1 cellular context compared by ENCODE assay signal in the genomic region with DNA sequence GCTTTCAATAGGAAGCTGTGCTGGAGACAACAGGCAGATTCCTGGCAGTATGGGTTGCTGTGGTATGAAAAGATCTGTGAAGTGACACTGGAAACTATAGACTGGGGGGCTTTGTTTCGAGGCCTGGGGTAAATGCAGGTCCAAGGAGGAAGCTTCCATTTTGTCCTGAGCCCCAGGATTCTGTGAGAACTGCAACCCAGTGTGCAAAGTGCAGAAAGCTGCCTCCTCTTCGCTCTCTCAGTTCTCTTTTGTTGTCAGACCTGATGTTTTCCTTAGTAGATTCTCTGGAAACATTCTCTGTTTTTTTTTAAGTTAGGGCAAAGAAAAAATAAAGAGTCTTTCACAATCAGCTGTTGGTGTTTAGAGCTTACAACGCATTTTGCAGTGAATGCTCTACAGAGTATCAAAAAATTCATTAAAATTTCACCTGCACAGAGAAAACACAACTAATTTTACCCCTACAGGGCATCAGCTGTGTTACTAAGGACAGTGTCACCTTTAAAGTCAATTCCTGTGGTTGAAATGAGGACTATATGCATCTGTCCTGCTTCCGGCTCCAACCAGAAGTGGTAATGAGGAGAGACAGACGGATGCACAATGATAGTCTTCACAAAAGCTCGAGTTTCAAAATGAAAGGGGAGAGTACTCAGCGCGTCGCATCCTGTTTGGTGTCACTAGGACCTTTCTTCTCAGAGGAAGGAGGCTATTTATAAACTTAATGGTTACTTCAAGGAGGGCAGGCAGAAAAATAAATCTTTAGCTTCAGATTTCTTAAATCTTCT.
TF ChIP-seq lines count a peak whose summit lies in the region.

No MANE protein-coding gene starts in this region.

TF ChIP-seq in GM12878, 131 proteins besides CTCF, POLR2A, EP300 and RAD21 (continued from another document):
- TF ChIP-seq, protein P1, sequence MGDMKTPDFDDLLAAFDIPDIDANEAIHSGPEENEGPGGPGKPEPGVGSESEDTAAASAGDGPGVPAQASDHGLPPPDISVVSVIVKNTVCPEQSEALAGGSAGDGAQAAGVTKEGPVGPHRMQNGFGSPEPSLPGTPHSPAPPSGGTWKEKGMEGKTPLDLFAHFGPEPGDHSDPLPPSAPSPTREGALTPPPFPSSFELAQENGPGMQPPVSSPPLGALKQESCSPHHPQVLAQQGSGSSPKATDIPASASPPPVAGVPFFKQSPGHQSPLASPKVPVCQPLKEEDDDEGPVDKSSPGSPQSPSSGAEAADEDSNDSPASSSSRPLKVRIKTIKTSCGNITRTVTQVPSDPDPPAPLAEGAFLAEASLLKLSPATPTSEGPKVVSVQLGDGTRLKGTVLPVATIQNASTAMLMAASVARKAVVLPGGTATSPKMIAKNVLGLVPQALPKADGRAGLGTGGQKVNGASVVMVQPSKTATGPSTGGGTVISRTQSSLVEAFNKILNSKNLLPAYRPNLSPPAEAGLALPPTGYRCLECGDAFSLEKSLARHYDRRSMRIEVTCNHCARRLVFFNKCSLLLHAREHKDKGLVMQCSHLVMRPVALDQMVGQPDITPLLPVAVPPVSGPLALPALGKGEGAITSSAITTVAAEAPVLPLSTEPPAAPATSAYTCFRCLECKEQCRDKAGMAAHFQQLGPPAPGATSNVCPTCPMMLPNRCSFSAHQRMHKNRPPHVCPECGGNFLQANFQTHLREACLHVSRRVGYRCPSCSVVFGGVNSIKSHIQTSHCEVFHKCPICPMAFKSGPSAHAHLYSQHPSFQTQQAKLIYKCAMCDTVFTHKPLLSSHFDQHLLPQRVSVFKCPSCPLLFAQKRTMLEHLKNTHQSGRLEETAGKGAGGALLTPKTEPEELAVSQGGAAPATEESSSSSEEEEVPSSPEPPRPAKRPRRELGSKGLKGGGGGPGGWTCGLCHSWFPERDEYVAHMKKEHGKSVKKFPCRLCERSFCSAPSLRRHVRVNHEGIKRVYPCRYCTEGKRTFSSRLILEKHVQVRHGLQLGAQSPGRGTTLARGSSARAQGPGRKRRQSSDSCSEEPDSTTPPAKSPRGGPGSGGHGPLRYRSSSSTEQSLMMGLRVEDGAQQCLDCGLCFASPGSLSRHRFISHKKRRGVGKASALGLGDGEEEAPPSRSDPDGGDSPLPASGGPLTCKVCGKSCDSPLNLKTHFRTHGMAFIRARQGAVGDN (IDR thresholded peaks at IDR 0.05): 0 out of 2 replicates have a peak, but pooled peaks have one; percentile 10
- TF ChIP-seq ASH2L (IDR thresholded peaks at IDR 0.05; ENCODE audit: borderline replicate concordance, low read depth): no peak
- TF ChIP-seq ZBTB33 (IDR thresholded peaks at IDR 0.05): no peak
- peak; percentile 51 for TF ChIP-seq IKZF1 (conservative IDR thresholded peaks at IDR 0.05)
- TF ChIP-seq ZSCAN29 (IDR thresholded peaks at IDR 0.05): no peak
